8 cellular contexts compared by ENCODE assay signal in genomic region chr12:68745904-68746571, GRCh38. TPM values are rescaled to one million over a fixed set of nuclear protein-coding genes. Genes with fewer than 3 reads are reported as not detected.
A peak's percentile ranks its signal among the peaks of the same experiment; 100 is the strongest.
DNase-seq lines count a peak whose midpoint lies in the region; ATAC-seq and TF ChIP-seq lines count a peak whose summit lies in the region.

TSS of gene SLC35E3 (plus strand) at chr12:68746176. CDS start at chr12:68746378, 202 bp downstream.

- H3K4me1 ChIP-seq in ES-I3 (ENCODE audit: insufficient read depth, low read length) (no peaks in the 10 kb centered on the region), H9 (ENCODE audit: insufficient read depth, low read length) (no peaks in the 10 kb centered on the region), foreskin keratinocyte (peaks cover 14% of the 10 kb centered on the region), neural progenitor cell (peaks cover 10% of the 10 kb centered on the region), stomach smooth muscle (ENCODE audit: control insufficient read depth, insufficient read depth, low read length) (peaks cover 2% of the 10 kb centered on the region)

- H3K14ac ChIP-seq in H9 (ENCODE audit: insufficient read depth, low read length), result peak within 1 kb of the TSS; percentile 83

- DNase-seq in H9 (peak; percentile 97), MG63 (peak; percentile 94), SHP77 (lab: John Stamatoyannopoulos, UW) (peak; percentile 94), activated gamma-delta T cell treated with Interleukin-2 at 50 U/mL for 16 hours (peak; percentile 90), foreskin keratinocyte (peak; percentile 55 to 79), neural progenitor cell (ENCODE audit: low spot score) (peak; percentile 97)

- H3K27ac Mint-ChIP-seq in H9 (peak within 1 kb of the TSS; percentile 96 to 97 (median 96)), neural progenitor cell (peak within 1 kb of the TSS; percentile 88)

- H3K9me3 Mint-ChIP-seq in H9 (no peaks in the 10 kb centered on the region), neural progenitor cell (no peaks in the 10 kb centered on the region)

- TF ChIP-seq CTCF in H9 (conservative IDR thresholded peaks at IDR 0.05) (no peak), foreskin keratinocyte (conservative IDR thresholded peaks at IDR 0.05) (no peak), neural progenitor cell (IDR thresholded peaks at IDR 0.05) (no peak)

- H3K4me2 ChIP-seq in H9 (ENCODE audit: insufficient read depth, insufficient read length, low read length) (peak within 1 kb of the TSS; percentile 88), neural progenitor cell (peak within 1 kb of the TSS; percentile 80)

- no peak within 1 kb of the TSS for H3K4ac ChIP-seq in H9 (ENCODE audit: low read depth, low read length)

- no peak within 1 kb of the TSS for H3K56ac ChIP-seq in H9 (ENCODE audit: insufficient read length, low read depth, low read length)

- no peak within 1 kb of the TSS for H2BK20ac ChIP-seq in H9 (ENCODE audit: low read depth, low read length, poor library complexity, severe bottlenecking)

- no peak within 1 kb of the TSS for H2BK5ac ChIP-seq in H9 (ENCODE audit: insufficient read length, low read length)

- peak within 1 kb of the TSS; percentile 75 for H3K4me3 ChIP-seq in MG63
- H3K4me3 ChIP-seq in neural progenitor cell, result peak within 1 kb of the TSS; percentile 65
- peak within 1 kb of the TSS; percentile 81 to 91 for H3K4me3 ChIP-seq in stomach smooth muscle (ENCODE audit: low read length in 2 of 2)

- H3K9me3 ChIP-seq in ES-I3 (ENCODE audit: control insufficient read depth, insufficient read depth, low read length) (no peaks in the 10 kb centered on the region), H9 (ENCODE audit: control insufficient read depth, low read depth, low read length) (no peaks in the 10 kb centered on the region), MG63 (no peaks in the 10 kb centered on the region), neural progenitor cell (ENCODE audit: low read depth) (no peaks in the 10 kb centered on the region), stomach smooth muscle (ENCODE audit: control insufficient read depth in 2 of 2, low read length in 2 of 2) (no peaks in the 10 kb centered on the region)

- H3K18ac ChIP-seq in H9 (ENCODE audit: insufficient read length, low read depth, low read length), result no peak within 1 kb of the TSS

- no peak within 1 kb of the TSS for H2BK12ac ChIP-seq in H9 (ENCODE audit: insufficient read length, low read depth, low read length)

- H3K4me1 Mint-ChIP-seq in H9 (peaks cover 12 to 17% of the 10 kb centered on the region in 2 experiments), neural progenitor cell (peaks cover 27% of the 10 kb centered on the region)

- H3K27me3 Mint-ChIP-seq in H9 (ENCODE audit: low read depth), result no peaks in the 10 kb centered on the region
- H3K27me3 Mint-ChIP-seq in neural progenitor cell (ENCODE audit: insufficient read depth, low read depth), result no peaks in the 10 kb centered on the region

- H2BK120ac ChIP-seq in H9 (ENCODE audit: low read depth, low read length, poor library complexity, severe bottlenecking), result no peak within 1 kb of the TSS

- H3K79me1 ChIP-seq in H9 (ENCODE audit: insufficient read depth, low read depth, low read length, poor library complexity, severe bottlenecking), result no peaks in the 10 kb centered on the region

- H2AFZ ChIP-seq in H9 (ENCODE audit: low read length) (no peak within 1 kb of the TSS), neural progenitor cell (replicated peaks) (peak within 1 kb of the TSS; percentile 88)

- H3K36me3 ChIP-seq in ES-I3 (ENCODE audit: insufficient read depth, low read length) (peaks cover 8% of the 10 kb centered on the region), MG63 (peaks cover 14% of the 10 kb centered on the region), neural progenitor cell (peaks cover 16% of the 10 kb centered on the region), stomach smooth muscle (ENCODE audit: control insufficient read depth in 2 of 2, insufficient read depth in 2 of 2, low read length in 2 of 2) (peaks cover 5 to 6% of the 10 kb centered on the region in 2 donors)

- no peaks in the 10 kb centered on the region for H4K20me1 ChIP-seq in H9 (ENCODE audit: control insufficient read depth, insufficient read depth, insufficient read length)
- H4K20me1 ChIP-seq in neural progenitor cell (ENCODE audit: low read depth), result no peaks in the 10 kb centered on the region

- peaks cover 18% of the 10 kb centered on the region for H3F3A ChIP-seq in neural progenitor cell (ENCODE audit: low read depth)

- H4K8ac ChIP-seq in H9 (replicated peaks; ENCODE audit: insufficient read length, low read depth, low read length), result no peak within 1 kb of the TSS

- H3K27me3 ChIP-seq in H9 (ENCODE audit: insufficient read depth, low read length) (no peaks in the 10 kb centered on the region), MG63 (no peaks in the 10 kb centered on the region), foreskin keratinocyte (no peaks in the 10 kb centered on the region), neural progenitor cell (no peaks in the 10 kb centered on the region), stomach smooth muscle (ENCODE audit: control insufficient read depth in 1 of 2, insufficient read depth in 2 of 2, low read length in 2 of 2) (no peaks in the 10 kb centered on the region)

- H3K23ac ChIP-seq in H9 (ENCODE audit: insufficient read length, low read depth, low read length), result no peak within 1 kb of the TSS

- no peak within 1 kb of the TSS for H4K5ac ChIP-seq in H9 (ENCODE audit: insufficient read length, low read depth, low read length)

- H3K79me2 ChIP-seq in H9 (ENCODE audit: insufficient read depth, low read length) (no peaks in the 10 kb centered on the region), neural progenitor cell (ENCODE audit: low read depth) (peaks cover 28% of the 10 kb centered on the region)

- no peak within 1 kb of the TSS for H2BK15ac ChIP-seq in H9 (ENCODE audit: low read depth, low read length)

- H3K4me3 Mint-ChIP-seq in H9 (peak within 1 kb of the TSS; percentile 96 to 99), neural progenitor cell (peak within 1 kb of the TSS; percentile 99)

- ATAC-seq in foreskin keratinocyte, result peak; percentile 97

- H3T11ph ChIP-seq in H9 (ENCODE audit: low read length), result no peak within 1 kb of the TSS

- no peak within 1 kb of the TSS for H4K91ac ChIP-seq in H9 (ENCODE audit: insufficient read length, low read depth, low read length)

- peaks cover 6% of the 10 kb centered on the region for H3K23me2 ChIP-seq in H9 (ENCODE audit: insufficient read length, low read depth, low read length, poor library complexity, severe bottlenecking)

- no CpG with 5 or more reads among the region's 52 CpGs for WGBS in H9 (ENCODE audit: extremely low coverage, insufficient read length, low lambda C conversion rate)

- H3K36me3 Mint-ChIP-seq in H9 (ENCODE audit: insufficient read depth in 1 of 3, low read depth in 3 of 3), result peaks cover 0 to 30% (median 26%) of the 10 kb centered on the region in 3 experiments; a peak in 6 of 7 replicates
- peaks cover 16% of the 10 kb centered on the region for H3K36me3 Mint-ChIP-seq in neural progenitor cell

- H3K27ac ChIP-seq in H9 (ENCODE audit: insufficient read length, low read depth, low read length), result no peak within 1 kb of the TSS
- no peak within 1 kb of the TSS for H3K27ac ChIP-seq in foreskin keratinocyte
- no peak within 1 kb of the TSS for H3K27ac ChIP-seq in neural progenitor cell
- peak within 1 kb of the TSS; percentile 75 for H3K27ac ChIP-seq in stomach smooth muscle (ENCODE audit: low read length)

- H3K9ac ChIP-seq in ES-I3 (ENCODE audit: low read depth, low read length) (peak within 1 kb of the TSS; percentile 74), H9 (ENCODE audit: extremely low read depth, insufficient read length, low read length) (peak within 1 kb of the TSS; percentile 86), neural progenitor cell (peak within 1 kb of the TSS; percentile 25), stomach smooth muscle (ENCODE audit: low read length in 2 of 2) (peak within 1 kb of the TSS; percentile 77 to 86)

- H2AK5ac ChIP-seq in H9 (ENCODE audit: insufficient read length, low read length), result no peak within 1 kb of the TSS

RNA-seq across cellular contexts. Expression of gene SLC35E3, which starts in this region (rescaled TPM):
- 17.2 and 17.9 TPM in 2 replicates for total RNA-seq in H9 (2021)
- 0.99 and 2.2 TPM in 2 replicates for total RNA-seq in MG63 (2014; rRNA removed; shearing (Covaris generic); ENCODE audit: low replicate concordance)
- 5.2 and 6.5 TPM in 2 replicates for total RNA-seq in foreskin keratinocyte
- polyA plus RNA-seq in foreskin keratinocyte, result 4.0 and 4.1 TPM in 2 replicates
- total RNA-seq in neural progenitor cell (ENCODE audit: low replicate concordance), result 1.5 and 3.5 TPM in 2 replicates

Comparison
In these comparisons a context has a peak if more than half of its experiments do, and no peak if none do; other contexts are left out.
1. H3K9ac ChIP-seq: peak in every context shown above with its lines; median percentile 86 in H9; 82 in stomach smooth muscle; 74 in ES-I3; 25 in neural progenitor cell.